In genomic region chr12:43057561-43057960, GRCh38 we compare ENCODE assay signal across 15 cellular contexts.
"Had no signal": no experiment of that assay in that cellular context is flagged by ENCODE, and none has a peak within 500 bp of the region (broad histone marks: within the 10 kb centered on the region; RNA-seq: fewer than 3 reads in every experiment).

No MANE protein-coding gene starts in this region.

- H3K27ac ChIP-seq: coronary artery, left lung, suprapubic skin, upper lobe of left lung had no signal

- H3K36me3 Mint-ChIP-seq: activated naive CD4-positive, alpha-beta T cell treated with anti-CD3 and anti-CD28 coated beads, Interleukin-2, amount 50 U/mL, for 24 hours; memory B cell; natural killer cell had no signal

- ATAC-seq: left lung; natural killer cell; sciatic nerve; stimulated activated naive CD8-positive, alpha-beta T cell treated with anti-CD3 and anti-CD28 coated beads, Interleukin-15, Interleukin-2, amounts not matched to agents 100 U/mL and 50 U/mL, for 24 hours had no signal

- H3K9me3 ChIP-seq: left lung, suprapubic skin, upper lobe of left lung had no signal

- H3K4me3 ChIP-seq: coronary artery, left lung, suprapubic skin, upper lobe of left lung had no signal

- H3K27me3 Mint-ChIP-seq: activated naive CD4-positive, alpha-beta T cell treated with anti-CD3 and anti-CD28 coated beads, Interleukin-2, amount 50 U/mL, for 24 hours; memory B cell had no signal

- DNase-seq: activated CD4-positive, alpha-beta T cell treated with anti-CD3 and anti-CD28 coated beads, Interleukin-2, amount 50 U/mL, for 4 hours; activated CD4-positive, CD25-positive, alpha-beta regulatory T cell treated with anti-CD3 and anti-CD28 coated beads, Interleukin-2, amount 50 U/mL, for 72 hours; activated T-cell treated with anti-CD3 and anti-CD28 coated beads, Interleukin-2, amount 50 U/mL, for 1 hour; amygdala; effector CD4-positive, alpha-beta T cell; left lung; natural killer cell; stimulated activated CD4-positive, alpha-beta T cell treated with anti-CD3 and anti-CD28 coated beads, Interleukin-2, amount 100 ng/mL, for 48 hours; stimulated activated naive CD8-positive, alpha-beta T cell treated with anti-CD3 and anti-CD28 coated beads, Interleukin-15, Interleukin-2, amounts not matched to agents 100 U/mL and 50 U/mL, for 24 hours; upper lobe of left lung had no signal

- H3K4me1 ChIP-seq: left lung, suprapubic skin, upper lobe of left lung had no signal

- H3K27ac Mint-ChIP-seq: activated naive CD4-positive, alpha-beta T cell treated with anti-CD3 and anti-CD28 coated beads, Interleukin-2, amount 50 U/mL, for 24 hours; memory B cell; natural killer cell had no signal

- H3K4me1 Mint-ChIP-seq: activated naive CD4-positive, alpha-beta T cell treated with anti-CD3 and anti-CD28 coated beads, Interleukin-2, amount 50 U/mL, for 24 hours; memory B cell; natural killer cell had no signal

- H3K27me3 ChIP-seq: left lung, suprapubic skin, upper lobe of left lung had no signal

- H3K36me3 ChIP-seq: left lung, suprapubic skin, upper lobe of left lung had no signal

- H3K9me3 Mint-ChIP-seq: memory B cell had no signal

- H3K4me3 Mint-ChIP-seq: activated naive CD4-positive, alpha-beta T cell treated with anti-CD3 and anti-CD28 coated beads, Interleukin-2, amount 50 U/mL, for 24 hours; memory B cell; natural killer cell had no signal
